In genomic region chr1:173100476-173101107, GRCh38 we compare ENCODE assay signal across 1 cellular context.
TF ChIP-seq lines count a peak whose summit lies in the region.

No MANE protein-coding gene starts in this region.

TF ChIP-seq in endothelial cell of umbilical vein, 7 proteins besides CTCF, POLR2A, EP300 and RAD21 (continued from another document):
- TF ChIP-seq EZH2 (IDR thresholded peaks at IDR 0.05; ENCODE audit: borderline replicate concordance, low read depth, low read length, severe bottlenecking): no peak
- no peak for TF ChIP-seq POLR2AphosphoS5 (IDR thresholded peaks at IDR 0.05; ENCODE audit: insufficient read depth, low read depth, low read length)
- no peak for TF ChIP-seq MAX (IDR thresholded peaks at IDR 0.05; ENCODE audit: insufficient read depth, insufficient read length)
